ENCODE assay signal across 8 cellular contexts in the genomic region with DNA sequence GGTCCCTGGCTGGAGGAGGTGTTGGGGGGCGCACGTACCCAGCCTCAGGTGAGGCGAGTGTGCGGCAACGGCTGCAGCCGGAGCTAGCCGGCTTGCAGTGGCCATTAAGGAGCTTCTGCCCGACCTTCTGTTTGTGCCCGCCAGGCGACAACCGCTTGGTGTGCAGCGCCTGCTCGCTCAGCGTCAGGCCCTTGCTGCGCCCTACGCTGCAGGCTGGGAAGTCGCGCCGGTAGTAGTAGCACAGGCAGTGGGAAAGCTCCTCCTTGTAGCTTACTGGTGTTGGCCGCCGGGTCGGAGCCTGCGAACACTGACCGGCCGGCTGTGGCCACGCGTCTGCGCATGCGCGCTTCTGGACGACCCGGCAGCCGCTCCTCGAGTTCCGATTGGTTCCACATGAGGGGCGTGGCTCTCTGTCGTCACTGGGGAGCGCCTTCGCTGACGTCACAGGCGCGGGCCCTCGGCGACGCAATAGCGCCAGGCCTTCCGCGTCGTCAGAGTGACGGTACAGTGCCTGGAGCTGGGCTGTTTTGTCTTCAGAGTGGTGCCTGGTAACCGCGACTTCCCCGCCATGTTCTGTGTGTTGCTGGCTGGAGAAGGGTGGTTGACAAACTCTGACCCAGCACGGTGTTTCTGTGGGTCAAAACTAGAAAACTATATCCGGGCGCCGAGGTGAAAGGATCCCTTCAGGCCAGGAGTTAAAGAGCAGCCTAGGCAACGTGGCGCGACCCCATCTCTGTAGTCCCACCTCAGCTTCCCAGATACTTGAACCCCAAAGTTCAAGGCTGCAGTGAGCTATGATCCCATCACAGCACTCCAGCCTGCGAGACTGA.
A peak's percentile ranks its signal among the peaks of the same experiment; 100 is the strongest.
DNase-seq lines count a peak whose midpoint lies in the region; ATAC-seq and TF ChIP-seq lines count a peak whose summit lies in the region.

No MANE protein-coding gene starts in this region.

- no peak overlapping the region for H2AFZ ChIP-seq in OCI-LY1 (ENCODE audit: low read length)

- H3K27ac ChIP-seq in HUES64 (ENCODE audit: low read depth, low read length) (peak overlapping the region; percentile 94), OCI-LY1 (ENCODE audit: low read depth, low read length, poor library complexity, severe bottlenecking) (peak overlapping the region; percentile 30)

- H3F3A ChIP-seq in OCI-LY1 (ENCODE audit: insufficient read depth, low read length): no peaks in the 10 kb centered on the region

- H3K9me3 ChIP-seq in HUES64 (ENCODE audit: insufficient read depth, low read depth, low read length) (no peaks in the 10 kb centered on the region), OCI-LY1 (ENCODE audit: low read length) (no peaks in the 10 kb centered on the region), mucosa of descending colon (no peaks in the 10 kb centered on the region)

- TF ChIP-seq CTCF in OCI-LY1 (IDR thresholded peaks at IDR 0.05; ENCODE audit: low read length) (no peak; the same call in 1 of the 2 replicates), epithelial cell of esophagus (IDR thresholded peaks at IDR 0.05; ENCODE audit: insufficient read depth, low read depth, low read length, missing control alignments) (peak; percentile 48), mucosa of descending colon (IDR thresholded peaks at IDR 0.05) (no peak)

- DNase-seq in DMS 273 (lab: John Stamatoyannopoulos, UW; ENCODE audit: unreplicated experiment) (peak; percentile 100), activated T-cell treated with anti-CD3 and anti-CD28 coated beads for 24 hours (ENCODE audit: low read depth) (peak; percentile 99), epithelial cell of esophagus (ENCODE audit: low read depth) (peak; percentile 97), mucosa of descending colon (peak; percentile 98 to 100 (median 99))
- DNase-seq in stimulated activated CD8-positive, alpha-beta memory T cell treated with anti-CD3 and anti-CD28 coated beads, Interleukin-4, amount 100 ng/mL, for 24 hours (ENCODE audit: low read depth): peak; percentile 99

- H3K4me3 ChIP-seq in HUES64 (ENCODE audit: low read length) (peak overlapping the region; percentile 94), OCI-LY1 (ENCODE audit: low read depth, low read length, poor library complexity, severe bottlenecking) (peak overlapping the region; percentile 77), epithelial cell of esophagus (ENCODE audit: low read length) (peak overlapping the region; percentile 93), mucosa of descending colon (peak overlapping the region; percentile 48)

- H3K4me1 ChIP-seq in HUES64 (ENCODE audit: insufficient read depth, low read length) (peaks cover 19% of the 10 kb centered on the region), OCI-LY1 (ENCODE audit: insufficient read depth, low read length, severe bottlenecking) (peaks cover 32% of the 10 kb centered on the region), mucosa of descending colon (ENCODE audit: low read depth) (peaks cover 13% of the 10 kb centered on the region)

- H3K27me3 ChIP-seq in HUES64 (ENCODE audit: insufficient read depth, low read length): no peaks in the 10 kb centered on the region
- H3K27me3 ChIP-seq in OCI-LY1 (ENCODE audit: insufficient read depth, low read length): no peaks in the 10 kb centered on the region

- ATAC-seq in GM21447 (IDR thresholded peaks at IDR 0.05; ENCODE audit: unreplicated experiment): peak; percentile 91
- peak; percentile 98 for ATAC-seq in mucosa of descending colon

- H3K4me2 ChIP-seq in OCI-LY1 (ENCODE audit: low read length): peak overlapping the region; percentile 82

- H3K9ac ChIP-seq in HUES64 (ENCODE audit: low read depth, low read length) (peak overlapping the region; percentile 87), OCI-LY1 (ENCODE audit: low read length) (peak overlapping the region; percentile 77)

- H3K79me2 ChIP-seq in OCI-LY1 (ENCODE audit: insufficient read depth, low read length): no peaks in the 10 kb centered on the region

- H4K20me1 ChIP-seq in OCI-LY1 (ENCODE audit: insufficient read depth, low read length): no peaks in the 10 kb centered on the region

- no peaks in the 10 kb centered on the region for H3K36me3 ChIP-seq in HUES64 (ENCODE audit: insufficient read depth, low read length)
- peaks cover 3% of the 10 kb centered on the region; the same call in 1 of the 2 replicates for H3K36me3 ChIP-seq in OCI-LY1 (ENCODE audit: insufficient read depth, low read length)
- H3K36me3 ChIP-seq in mucosa of descending colon (ENCODE audit: low read depth): no peaks in the 10 kb centered on the region

- WGBS in HUES64: 1% methylated on average over 61 of the region's 61 CpGs

- intact Hi-C loops in mucosa of descending colon (cut with DNase I, micrococcal nuclease): no loop called here

- no peaks in the 10 kb centered on the region for H3K9me2 ChIP-seq in OCI-LY1 (ENCODE audit: low read depth, low read length)

Comparison
In these comparisons a context has a peak if more than half of its experiments do, and no peak if none do; other contexts are left out.
1. Peak in every context shown above with its lines: DNase-seq, ATAC-seq, H3K4me3 ChIP-seq and H3K27ac ChIP-seq.